15 cellular contexts compared by ENCODE assay signal in the genomic region with DNA sequence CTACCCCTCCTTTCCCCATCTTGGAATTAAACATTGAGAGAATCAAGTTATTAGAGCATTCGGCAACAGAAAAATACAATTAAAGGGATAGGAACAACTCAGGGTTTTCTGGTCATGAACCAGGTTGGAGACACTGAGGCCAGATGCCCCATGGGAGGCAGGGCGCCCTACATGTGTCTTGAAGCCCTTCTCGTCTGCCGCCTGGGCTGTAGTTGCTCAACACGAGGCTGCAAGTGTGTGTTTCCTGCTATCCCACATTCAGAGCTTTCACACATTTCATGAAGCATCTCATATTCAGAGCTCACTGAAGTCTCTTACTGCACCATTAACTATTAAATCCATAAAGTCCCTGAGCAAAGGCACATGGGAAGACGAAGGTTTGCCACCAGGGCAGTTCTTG.
"Had no signal": no experiment of that assay in that cellular context is flagged by ENCODE, and none has a peak within 500 bp of the region (broad histone marks: within the 10 kb centered on the region; RNA-seq: fewer than 3 reads in every experiment).

No MANE protein-coding gene starts in this region.

- H3K27ac ChIP-seq: colonic mucosa, esophagus muscularis mucosa, hepatocyte, neural progenitor cell, ovary, sigmoid colon, spleen had no signal

- H3K27ac Mint-ChIP-seq: neural progenitor cell; stimulated activated naive CD8-positive, alpha-beta T cell treated with anti-CD3 and anti-CD28 coated beads, Interleukin-15, amount 100 ng/mL, for 72 hours; type B pancreatic cell had no signal

- H3K4me3 Mint-ChIP-seq: neural progenitor cell; stimulated activated naive CD8-positive, alpha-beta T cell treated with anti-CD3 and anti-CD28 coated beads, Interleukin-15, amount 100 ng/mL, for 72 hours; type B pancreatic cell had no signal

- DNase-seq: activated CD4-positive, alpha-beta T cell treated with anti-CD3 and anti-CD28 coated beads for 1 hour; activated CD4-positive, alpha-beta T cell treated with anti-CD3 and anti-CD28 coated beads, Interleukin-2, amount 50 U/mL, for 4 hours; activated naive CD4-positive, alpha-beta T cell treated with anti-CD3 and anti-CD28 coated beads, Interleukin-2, amount 50 U/mL, for 16 hours; activated T-cell treated with anti-CD3 and anti-CD28 coated beads for 4 hours; amniotic stem cell; colonic mucosa; kidney; ovary; sigmoid colon; spleen; stimulated activated naive CD8-positive, alpha-beta T cell treated with anti-CD3 and anti-CD28 coated beads, Interleukin-15, amount 100 ng/mL, for 72 hours had no signal

- ATAC-seq: stimulated activated naive CD8-positive, alpha-beta T cell treated with anti-CD3 and anti-CD28 coated beads, Interleukin-15, amount 100 ng/mL, for 72 hours had no signal

- H3K27me3 Mint-ChIP-seq: stimulated activated naive CD8-positive, alpha-beta T cell treated with anti-CD3 and anti-CD28 coated beads, Interleukin-15, amount 100 ng/mL, for 72 hours; type B pancreatic cell had no signal

- H3K4me1 Mint-ChIP-seq: neural progenitor cell had no signal

- H3K9me3 Mint-ChIP-seq: stimulated activated naive CD8-positive, alpha-beta T cell treated with anti-CD3 and anti-CD28 coated beads, Interleukin-15, amount 100 ng/mL, for 72 hours had no signal
